Comparison of ENCODE assay signal across 8 cellular contexts in genomic region chr2:61065706-61066688, GRCh38. TPM values are rescaled to one million over a fixed set of nuclear protein-coding genes. Genes with fewer than 3 reads are reported as not detected.
DNase-seq lines count a peak whose midpoint lies in the region; ATAC-seq, FAIRE-seq and TF ChIP-seq lines count a peak whose summit lies in the region.

Gene SANBR (plus strand): TSS chr2:61065871. CDS start chr2:61070351, 4,480 bp downstream.

- H3K4me1 ChIP-seq in BLaER1 (peaks cover 23% of the 10 kb centered on the region), HepG2 (ENCODE audit: insufficient read depth, low read length) (peaks cover 28% of the 10 kb centered on the region)

- no peaks in the 10 kb centered on the region for H3K9me3 ChIP-seq in BLaER1
- no peaks in the 10 kb centered on the region for H3K9me3 ChIP-seq in HepG2 (ENCODE audit: low read length)

- H3K9ac ChIP-seq in BLaER1 (peak within 1 kb of the TSS; percentile 85), HepG2 (ENCODE audit: insufficient read depth, low read depth, low read length) (peak within 1 kb of the TSS; percentile 87)

- CTCF ChIA-PET in activated CD4-positive, alpha-beta T cell treated with anti-CD3 and anti-CD28 coated beads, Interleukin-2, amount 10 ng/mL, durations not matched to agents 7 days and 5 days (lab: Charles Lee), result no interaction called here
- CTCF ChIA-PET in HepG2 (lab: Yijun Ruan, JAX; ENCODE audit: low intra/inter-chr PET ratio, low total read pairs), result interaction anchor here (0.9 kb wide), 1 partner anchor 67 kb away, joined by 3 read pairs; no protein-coding TSS in a partner anchor

- H3K4me2 ChIP-seq in BLaER1 (peak within 1 kb of the TSS; percentile 95), HepG2 (ENCODE audit: low read depth, low read length) (peak within 1 kb of the TSS; percentile 89)

- H3K27ac ChIP-seq in BLaER1, result peak within 1 kb of the TSS; percentile 66
- H3K27ac ChIP-seq in HepG2 (ENCODE audit: extremely low read length, insufficient read depth, low read length), result peak within 1 kb of the TSS; percentile 90

- TF ChIP-seq RAD21 in HepG2 (CRISPR knock-in tag; IDR thresholded peaks at IDR 0.05), result peak; percentile 53

- under 1% methylated on average over 62 of the region's 111 CpGs for WGBS in HepG2 (ENCODE audit: low lambda C conversion rate)

- intact Hi-C loops in HepG2 (cut with micrococcal nuclease; ENCODE audit: unreplicated experiment), result loop anchor here (1.0 to 2.0 kb wide), 2 partner anchors 24 to 47 kb away; partner anchors contain the start of gene PUS10

- peaks cover 4% of the 10 kb centered on the region; the same call in 1 of the 2 replicates for H3K36me3 ChIP-seq in BLaER1
- peaks cover 3 to 14% of the 10 kb centered on the region in 2 experiments; a peak in 3 of 5 replicates for H3K36me3 ChIP-seq in HepG2 (replicated peaks in 1 of 2; ENCODE audit: control insufficient read depth in 1 of 2, insufficient read depth in 2 of 2, low read length in 2 of 2)

- ATAC-seq in HG03432 (IDR thresholded peaks at IDR 0.05; ENCODE audit: unreplicated experiment) (peak; percentile 98), HepG2 (peak; percentile 97)

- in situ Hi-C loops in HepG2 (cut with HindIII; ENCODE audit: extremely low pct_ligation_motif_present, low pct_unique_long_range_greater_than_20kb), result no loop called here

- POLR2A ChIA-PET in activated CD4-positive, alpha-beta T cell treated with anti-CD3 and anti-CD28 coated beads, Interleukin-2, amount 10 ng/mL, durations not matched to agents 7 days and 5 days (lab: Charles Lee), result no interaction called here
- POLR2A ChIA-PET in HepG2 (lab: Yijun Ruan, JAX), result interaction anchor here (0.7 to 2.4 kb wide), 8 partner anchors 9 to 112 kb away, joined by 3 to 16 read pairs (median 4); partner anchors contain the start of genes PEX13 and PUS10

- no peaks in the 10 kb centered on the region for H3K27me3 Mint-ChIP-seq in activated CD4-positive, alpha-beta T cell treated with anti-CD3 and anti-CD28 coated beads, Interleukin-2, amount 10 ng/mL, durations not matched to agents 7 days and 5 days

- H3K4me3 ChIP-seq in BLaER1 (peak within 1 kb of the TSS; percentile 91), HepG2 (replicated peaks in 1 of 3; ENCODE audit: insufficient read depth in 1 of 3, low read depth in 2 of 3, low read length in 3 of 3) (peak within 1 kb of the TSS; percentile 86 to 97 (median 94))

- peaks cover 21% of the 10 kb centered on the region for H3K79me2 ChIP-seq in HepG2 (ENCODE audit: insufficient read depth, low read length)

- peak within 1 kb of the TSS; percentile 92 for H3K4me3 Mint-ChIP-seq in activated CD4-positive, alpha-beta T cell treated with anti-CD3 and anti-CD28 coated beads, Interleukin-2, amount 10 ng/mL, durations not matched to agents 7 days and 5 days

- no TSS peak for BruUV-seq in HepG2 (replicated peaks; lab: Mats Ljungman, UMichigan)

- H3K27me3 ChIP-seq in BLaER1 (no peaks in the 10 kb centered on the region), HepG2 (ENCODE audit: control insufficient read depth in 1 of 2, insufficient read depth in 2 of 2, low read length in 2 of 2) (no peaks in the 10 kb centered on the region)

- TF ChIP-seq POLR2A in HepG2 (IDR thresholded peaks at IDR 0.05; ENCODE audit: insufficient read depth in 1 of 2, low read depth in 2 of 2, low read length in 2 of 2), result peak; percentile 49 to 84

- peak; percentile 71 for FAIRE-seq in HepG2 (lab: Jason Lieb, UNC)

- peak; percentile 88 for DNase-seq in GM19238 (ENCODE audit: insufficient read length, low spot score)
- DNase-seq in NCI-H526 (lab: John Stamatoyannopoulos, UW), result peak; percentile 78 to 96
- DNase-seq in activated CD4-positive, alpha-beta T cell treated with anti-CD3 and anti-CD28 coated beads, Interleukin-2, amount 10 ng/mL, durations not matched to agents 7 days and 5 days, result peak; percentile 83
- DNase-seq in dermis blood vessel endothelial cell, result peak; percentile 89
- DNase-seq in HepG2 (ENCODE audit: low spot score), result peak; percentile 78
- peak; percentile 73 for DNase-seq in stimulated activated CD4-positive, alpha-beta T cell treated with anti-CD3 and anti-CD28 coated beads, Interleukin-2, amount 100 ng/mL, for 4 hours (ENCODE audit: low read depth)

- H4K20me1 ChIP-seq in BLaER1, result no peaks in the 10 kb centered on the region
- no peaks in the 10 kb centered on the region; the same call in 1 of the 2 replicates for H4K20me1 ChIP-seq in HepG2 (ENCODE audit: insufficient read depth, low read length)

- TF ChIP-seq CTCF in HepG2 (CRISPR knock-in tag; IDR thresholded peaks at IDR 0.05), result no peak; the same call in 1 of the 2 replicates

- peak within 1 kb of the TSS; percentile 57 for H2AFZ ChIP-seq in HepG2 (ENCODE audit: low read length)

- H3K36me3 Mint-ChIP-seq in activated CD4-positive, alpha-beta T cell treated with anti-CD3 and anti-CD28 coated beads, Interleukin-2, amount 10 ng/mL, durations not matched to agents 7 days and 5 days (ENCODE audit: low read depth), result peaks cover 5% of the 10 kb centered on the region

- H3K27ac Mint-ChIP-seq in activated CD4-positive, alpha-beta T cell treated with anti-CD3 and anti-CD28 coated beads, Interleukin-2, amount 10 ng/mL, durations not matched to agents 7 days and 5 days, result peak within 1 kb of the TSS; percentile 87

- peaks cover 25% of the 10 kb centered on the region for H3K4me1 Mint-ChIP-seq in activated CD4-positive, alpha-beta T cell treated with anti-CD3 and anti-CD28 coated beads, Interleukin-2, amount 10 ng/mL, durations not matched to agents 7 days and 5 days

- no peaks in the 10 kb centered on the region for H3K9me3 Mint-ChIP-seq in activated CD4-positive, alpha-beta T cell treated with anti-CD3 and anti-CD28 coated beads, Interleukin-2, amount 10 ng/mL, durations not matched to agents 7 days and 5 days

- no peak for TF ChIP-seq EP300 in HepG2 (IDR thresholded peaks at IDR 0.05; ENCODE audit: low read depth in 2 of 2, low read length in 2 of 2)
- TF ChIP-seq EP300 in HepG2 (CRISPR knock-in tag; IDR thresholded peaks at IDR 0.05; ENCODE audit: borderline replicate concordance), result no peak

TF ChIP-seq in HepG2, 621 proteins besides CTCF, POLR2A, EP300 and RAD21 (continues in another document):
- TF ChIP-seq USF2 (IDR thresholded peaks at IDR 0.05; ENCODE audit: low read depth, low read length) (no peak), USF2 (CRISPR knock-in tag; IDR thresholded peaks at IDR 0.05; ENCODE audit: borderline replicate concordance) (no peak), CBFB (CRISPR knock-in tag; IDR thresholded peaks at IDR 0.05) (no peak), ZNF839 (CRISPR knock-in tag; IDR thresholded peaks at IDR 0.05; ENCODE audit: borderline replicate concordance) (peak; percentile 27; the same call in 1 of the 2 replicates), ZNF143 (CRISPR knock-in tag; IDR thresholded peaks at IDR 0.05) (no peak), ZNF558 (CRISPR knock-in tag; IDR thresholded peaks at IDR 0.05; ENCODE audit: borderline replicate concordance) (peak; percentile 44; the same call in 1 of the 2 replicates), BCL6 (CRISPR knock-in tag; IDR thresholded peaks at IDR 0.05) (0 out of 2 replicates have a peak, but pooled peaks have one; percentile 33)

RNA-seq across cellular contexts. Expression of gene SANBR, which starts in this region (rescaled TPM):
- total RNA-seq in activated CD4-positive, alpha-beta T cell treated with anti-CD3 and anti-CD28 coated beads, Interleukin-2, amount 10 ng/mL, durations not matched to agents 7 days and 5 days, result 10 to 100 TPM; 11.6 to 11.7 TPM
- total RNA-seq in dermis blood vessel endothelial cell, result 18.6 and 27.4 TPM in 2 replicates
- 20.9 and 22.9 TPM in 2 replicates for total RNA-seq in HepG2 (2016; rRNA removed; fragmentation: Illumina TruSeq; extraction: Trizol)
- 37.0 and 39.1 TPM in 2 replicates for total RNA-seq in HepG2 (2016; cell fraction: cytosol; rRNA removed; fragmentation: Illumina TruSeq; extraction: Trizol; ENCODE audit: low read depth)
- total RNA-seq in HepG2 (2016; cell fraction: insoluble cytoplasmic fraction; rRNA removed; fragmentation: Illumina TruSeq; extraction: Trizol), result 20.4 and 22.7 TPM in 2 replicates
- 21.4 and 22.9 TPM in 2 replicates for total RNA-seq in HepG2 (2016; cell fraction: membrane; rRNA removed; fragmentation: Illumina TruSeq; extraction: Trizol)
- 22.7 and 30.0 TPM in 2 replicates for total RNA-seq in HepG2 (2016; cell fraction: nucleus; rRNA removed; fragmentation: Illumina TruSeq; extraction: Trizol)
- polyA plus RNA-seq in HepG2 (2011; rRNA removed), result 9.6 and 9.8 TPM in 2 replicates
- 3.2 and 5.0 TPM in 2 replicates for polyA plus RNA-seq in HepG2 (2011; cell fraction: cytosol; rRNA removed)
- polyA plus RNA-seq in HepG2 (2011; cell fraction: nucleus; rRNA removed), result 9.8 and 14.1 TPM in 2 replicates
- polyA plus RNA-seq in HepG2 (2012), result 7.5 and 9.2 TPM in 2 replicates
- polyA plus RNA-seq in HepG2 (2016; cell fraction: cytosol; fragmentation: Illumina TruSeq; extraction: Trizol; ENCODE audit: low read depth), result 8.4 and 10.5 TPM in 2 replicates
- 17.9 and 18.6 TPM in 2 replicates for polyA plus RNA-seq in HepG2 (2016; cell fraction: insoluble cytoplasmic fraction; fragmentation: Illumina TruSeq; extraction: Trizol; ENCODE audit: low read depth)
- polyA plus RNA-seq in HepG2 (2016; cell fraction: membrane; fragmentation: Illumina TruSeq; extraction: Trizol; ENCODE audit: low read depth), result 11.8 and 13.5 TPM in 2 replicates
- polyA plus RNA-seq in HepG2 (2016; cell fraction: nucleus; fragmentation: Illumina TruSeq; extraction: Trizol; ENCODE audit: insufficient read depth, low read depth), result 34.4 and 34.6 TPM in 2 replicates
- polyA minus RNA-seq in HepG2 (2011; rRNA and poly(A)+ RNA removed; ENCODE audit: low replicate concordance), result 8.9 and 9.9 TPM in 2 replicates
- polyA minus RNA-seq in HepG2 (2011; cell fraction: cytosol; rRNA and poly(A)+ RNA removed), result 9.3 and 10.5 TPM in 2 replicates
- polyA minus RNA-seq in HepG2 (2011; cell fraction: nucleus; rRNA and poly(A)+ RNA removed), result 39.1 and 47.9 TPM in 2 replicates

Comparison
In these comparisons a context has a peak if more than half of its experiments do, and no peak if none do; other contexts are left out.
1. Peak in every context shown above with its lines: DNase-seq, ATAC-seq, H3K4me3 ChIP-seq and H3K27ac ChIP-seq.